ENCODE assay signal across 8 cellular contexts in the genomic region with DNA sequence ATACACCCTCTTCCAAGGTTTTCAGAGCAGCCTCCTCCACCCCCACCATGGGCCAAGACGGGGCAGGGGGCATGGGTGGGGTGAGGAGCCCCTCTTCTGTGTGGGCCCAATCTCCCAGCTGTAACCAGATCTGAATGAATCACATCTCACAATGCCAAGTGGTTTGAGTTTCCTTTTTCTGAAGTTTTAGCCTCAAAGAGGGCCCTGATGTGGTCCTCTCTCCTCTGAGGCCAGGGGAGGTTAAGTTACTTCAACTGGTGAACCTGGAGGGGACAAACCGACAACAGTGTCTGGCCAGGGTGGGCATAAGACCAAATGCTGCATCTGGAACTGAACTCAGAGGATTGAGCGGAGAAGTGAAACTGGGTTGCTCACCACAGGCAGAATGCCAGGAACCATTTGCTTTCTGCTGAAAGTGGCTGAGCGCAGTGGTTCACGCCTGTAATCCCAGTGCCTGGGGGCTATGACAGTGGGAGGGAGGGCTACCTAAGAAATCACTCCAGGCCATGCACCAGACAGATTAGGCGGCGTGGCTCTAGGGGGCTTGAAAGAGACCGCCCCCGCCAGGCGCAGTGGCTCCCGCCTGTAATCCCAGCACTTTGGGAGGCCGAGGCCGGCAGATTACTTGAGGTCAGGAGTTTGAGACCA. TPM values are rescaled to one million over a fixed set of nuclear protein-coding genes. Genes with fewer than 3 reads are reported as not detected.
A peak's percentile ranks its signal among the peaks of the same experiment; 100 is the strongest.
DNase-seq lines count a peak whose midpoint lies in the region; ATAC-seq and TF ChIP-seq lines count a peak whose summit lies in the region.

No MANE protein-coding gene starts in this region.

- peak overlapping the region; percentile 28 for H3K4me3 ChIP-seq in HFF-Myc (replicated peaks; ENCODE audit: low read depth, low read length)
- H3K4me3 ChIP-seq in right atrium auricular region = peak overlapping the region; percentile 9 to 36

- H3K9me3 ChIP-seq in right atrium auricular region = peaks cover 0 to 8% of the 10 kb centered on the region in 2 donors

- H3K27me3 Mint-ChIP-seq in activated naive CD4-positive, alpha-beta T cell treated with anti-CD3 and anti-CD28 coated beads, Interleukin-2, amount 10 ng/mL, durations not matched to agents 7 days and 5 days = peaks cover 44% of the 10 kb centered on the region
- H3K27me3 Mint-ChIP-seq in stimulated activated memory B cell treated with anti-CD40 and anti-IgM and Interleukin-4, amounts not matched to agents 10 μg/mL and 1 μg/mL and 100 μg/mL, for 72 hours = peaks cover 32% of the 10 kb centered on the region

- CTCF ChIA-PET in activated naive CD4-positive, alpha-beta T cell treated with anti-CD3 and anti-CD28 coated beads, Interleukin-2, amount 10 ng/mL, durations not matched to agents 7 days and 5 days (lab: Charles Lee) = interaction anchor here (1.8 kb wide), 1 partner anchor 32 kb away, joined by 6 read pairs; no protein-coding TSS in a partner anchor

- ATAC-seq in stimulated activated memory B cell treated with anti-CD40 and anti-IgM and Interleukin-4, amounts not matched to agents 10 μg/mL and 1 μg/mL and 100 μg/mL, for 72 hours = peak; percentile 67
- no peak for ATAC-seq in HG02981 (IDR thresholded peaks at IDR 0.05; ENCODE audit: unreplicated experiment)
- ATAC-seq in HG02759 (IDR thresholded peaks at IDR 0.05; ENCODE audit: unreplicated experiment) = no peak
- no peak for ATAC-seq in GM21360 (IDR thresholded peaks at IDR 0.05; ENCODE audit: unreplicated experiment)

- peaks cover 0 to 14% of the 10 kb centered on the region in 2 donors for H3K4me1 ChIP-seq in right atrium auricular region

- DNase-seq in A172 (ENCODE audit: low spot score) (peak; percentile 75), HFF-Myc (ENCODE audit: extremely low read depth, low read depth) (peak; percentile 73), right atrium auricular region (ENCODE audit: low spot score) (peak; percentile 78)
- DNase-seq in activated naive CD4-positive, alpha-beta T cell treated with anti-CD3 and anti-CD28 coated beads, Interleukin-2, amount 10 ng/mL, durations not matched to agents 7 days and 5 days = no peak

- H3K4me1 Mint-ChIP-seq in activated naive CD4-positive, alpha-beta T cell treated with anti-CD3 and anti-CD28 coated beads, Interleukin-2, amount 10 ng/mL, durations not matched to agents 7 days and 5 days = peaks cover 30% of the 10 kb centered on the region
- peaks cover 23% of the 10 kb centered on the region for H3K4me1 Mint-ChIP-seq in stimulated activated memory B cell treated with anti-CD40 and anti-IgM and Interleukin-4, amounts not matched to agents 10 μg/mL and 1 μg/mL and 100 μg/mL, for 72 hours

- no peaks in the 10 kb centered on the region for H3K36me3 ChIP-seq in right atrium auricular region

- H3K27ac ChIP-seq in right atrium auricular region = peak overlapping the region; percentile 67 to 74

- no peaks in the 10 kb centered on the region for H3K27me3 ChIP-seq in right atrium auricular region

- peak overlapping the region; percentile 74 for H3K4me3 Mint-ChIP-seq in activated naive CD4-positive, alpha-beta T cell treated with anti-CD3 and anti-CD28 coated beads, Interleukin-2, amount 10 ng/mL, durations not matched to agents 7 days and 5 days
- peak overlapping the region; percentile 59 for H3K4me3 Mint-ChIP-seq in stimulated activated memory B cell treated with anti-CD40 and anti-IgM and Interleukin-4, amounts not matched to agents 10 μg/mL and 1 μg/mL and 100 μg/mL, for 72 hours

- peak overlapping the region; percentile 96 for H3K27ac Mint-ChIP-seq in activated naive CD4-positive, alpha-beta T cell treated with anti-CD3 and anti-CD28 coated beads, Interleukin-2, amount 10 ng/mL, durations not matched to agents 7 days and 5 days
- peak overlapping the region; percentile 78 for H3K27ac Mint-ChIP-seq in stimulated activated memory B cell treated with anti-CD40 and anti-IgM and Interleukin-4, amounts not matched to agents 10 μg/mL and 1 μg/mL and 100 μg/mL, for 72 hours

- H3K9me3 Mint-ChIP-seq in activated naive CD4-positive, alpha-beta T cell treated with anti-CD3 and anti-CD28 coated beads, Interleukin-2, amount 10 ng/mL, durations not matched to agents 7 days and 5 days = peaks cover 1% of the 10 kb centered on the region
- peaks cover 3% of the 10 kb centered on the region for H3K9me3 Mint-ChIP-seq in stimulated activated memory B cell treated with anti-CD40 and anti-IgM and Interleukin-4, amounts not matched to agents 10 μg/mL and 1 μg/mL and 100 μg/mL, for 72 hours

- H3K36me3 Mint-ChIP-seq in activated naive CD4-positive, alpha-beta T cell treated with anti-CD3 and anti-CD28 coated beads, Interleukin-2, amount 10 ng/mL, durations not matched to agents 7 days and 5 days = peaks cover 2% of the 10 kb centered on the region
- H3K36me3 Mint-ChIP-seq in stimulated activated memory B cell treated with anti-CD40 and anti-IgM and Interleukin-4, amounts not matched to agents 10 μg/mL and 1 μg/mL and 100 μg/mL, for 72 hours = no peaks in the 10 kb centered on the region

- TF ChIP-seq CTCF in HFF-Myc (IDR thresholded peaks at IDR 0.05; ENCODE audit: low read depth, low read length, missing control alignments) (no peak), right atrium auricular region (IDR thresholded peaks at IDR 0.05) (no peak)

RNA-seq across cellular contexts. Expression of gene IRGC, which starts 15.4 kb away (rescaled TPM):
- total RNA-seq in A172 (2014; rRNA removed; shearing (Covaris generic)) = not detected in 2 replicates
- total RNA-seq in right atrium auricular region = not detected

RNA-seq across cellular contexts. Expression of gene PLAUR, which starts 30.5 kb away (rescaled TPM):
- total RNA-seq in A172 (2014; rRNA removed; shearing (Covaris generic)) = 159 and 160 TPM in 2 replicates
- total RNA-seq in right atrium auricular region = 10 to 100 TPM; 12.9 to 18.4 TPM

RNA-seq across cellular contexts. Expression of gene SMG9, which starts 54.3 kb away (rescaled TPM):
- 15.9 and 23.1 TPM in 2 replicates for total RNA-seq in A172 (2014; rRNA removed; shearing (Covaris generic))
- 10 to 100 TPM in 1 of 2 donors, 1 to 10 TPM in 1; 8.0 to 11.0 TPM for total RNA-seq in right atrium auricular region
